Comparison of ENCODE assay signal across 34 cellular contexts in genomic region chr7:118720632-118721031, GRCh38.
"Had no signal": no experiment of that assay in that cellular context is flagged by ENCODE, and none has a peak within 500 bp of the region (broad histone marks: within the 10 kb centered on the region; RNA-seq: fewer than 3 reads in every experiment).

No MANE protein-coding gene starts in this region.

- H3K9me3 ChIP-seq: MG63 had no signal

- DNase-seq: Karpas-422, Kasumi-1, MG63, MM.1S, MV-4-11, NCI-H1048, NCI-H1092, NCI-H1092 treated with DMSO at 0.1 percent for 48 hours, NCI-H1105, NCI-H1105 treated with DMSO at 0.1 percent for 48 hours, NCI-H1417, NCI-H1417 treated with DMSO at 0.1 percent for 48 hours, NCI-H1436, NCI-H1436 treated with DMSO at 0.1 percent for 48 hours, NCI-H146, NCI-H1694, NCI-H1694 treated with DMSO at 0.1 percent for 48 hours, NCI-H187, NCI-H187 treated with DMSO at 0.1 percent for 48 hours, NCI-H1930, NCI-H2029, NCI-H2029 treated with DMSO at 0.1 percent for 48 hours, NCI-H2081, NCI-H2081 treated with DMSO at 0.1 percent for 48 hours, NCI-H2107, NCI-H2171, NCI-H2171 treated with DMSO at 0.1 percent for 48 hours, NCI-H2227 treated with DMSO at 0.1 percent for 48 hours, NCI-H226, NCI-H345, NCI-H446, NCI-H446 treated with DMSO at 0.1 percent for 48 hours, NCI-H510A had no signal

- H3K9ac ChIP-seq: KMS-11 had no signal

- H3K27me3 ChIP-seq: MG63 had no signal

- H3K27ac ChIP-seq: KMS-11 had no signal

- H3K4me3 ChIP-seq: MG63 had no signal

- H3K4me2 ChIP-seq: KMS-11 had no signal

- H3K36me3 ChIP-seq: MG63 had no signal
